8 cellular contexts compared by ENCODE assay signal in the genomic region with DNA sequence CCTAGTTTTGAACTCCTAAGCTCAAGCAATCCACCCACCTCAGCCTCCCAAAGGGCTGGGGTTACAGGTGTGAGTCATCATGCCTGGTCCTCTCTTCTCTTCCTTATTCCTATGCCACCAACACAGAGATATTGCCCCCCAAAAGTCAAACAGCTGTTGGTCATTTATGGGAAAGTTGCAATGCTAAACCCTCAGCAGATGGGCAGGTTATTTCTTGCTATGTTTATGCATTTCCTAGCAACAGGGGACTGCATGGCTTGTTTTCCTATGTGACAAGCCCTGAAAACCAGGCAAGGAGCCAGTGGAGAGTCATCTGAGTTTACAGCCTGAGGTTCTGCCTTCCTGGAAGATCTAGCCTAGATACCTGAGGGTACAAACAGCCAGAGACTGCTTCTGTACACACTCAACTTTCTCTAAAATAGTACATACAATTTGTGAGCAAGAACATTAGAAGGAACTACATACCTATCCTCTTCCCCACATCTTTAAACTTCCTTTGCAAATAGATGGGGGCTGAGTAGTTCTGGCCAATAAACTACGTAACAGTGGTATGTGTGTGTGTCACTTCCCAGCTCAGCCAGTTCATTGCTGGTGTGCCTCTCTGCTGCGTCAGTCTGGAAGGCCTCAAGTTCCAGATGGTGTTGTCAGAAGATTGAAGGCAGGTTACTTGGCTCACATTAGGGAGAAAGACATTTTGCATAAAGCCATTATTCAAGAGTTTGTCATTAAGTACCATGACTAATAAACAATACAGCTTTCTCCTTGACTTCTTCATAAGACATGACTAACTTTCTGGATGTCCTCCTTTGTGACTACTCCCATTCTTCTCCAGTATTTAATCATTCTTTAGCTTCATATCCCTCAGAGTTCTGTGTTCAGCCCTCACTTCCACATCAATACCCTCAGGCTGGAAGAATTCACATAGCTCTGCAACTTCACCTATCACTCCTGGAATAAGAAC.
DNase-seq lines count a peak whose midpoint lies in the region; ATAC-seq and TF ChIP-seq lines count a peak whose summit lies in the region.

No MANE protein-coding gene starts in this region.

- no peak overlapping the region for H2AFZ ChIP-seq in OCI-LY7 (ENCODE audit: low read length)

- peak overlapping the region; percentile 92 for H3K27ac ChIP-seq in psoas muscle
- H3K27ac ChIP-seq in OCI-LY7 (ENCODE audit: low read depth, low read length, poor library complexity, severe bottlenecking) = no peak overlapping the region

- H4K20me1 ChIP-seq in OCI-LY7 (ENCODE audit: insufficient read depth, low read length) = no peaks in the 10 kb centered on the region

- H3K9me3 ChIP-seq in psoas muscle (no peaks in the 10 kb centered on the region), OCI-LY7 (ENCODE audit: low read length) (no peaks in the 10 kb centered on the region)

- peak; percentile 85 to 91 (median 88) for ATAC-seq in psoas muscle
- no peak for ATAC-seq in GM18907 (IDR thresholded peaks at IDR 0.05; ENCODE audit: unreplicated experiment)

- H3K4me1 ChIP-seq in psoas muscle (peaks cover 67% of the 10 kb centered on the region), OCI-LY7 (ENCODE audit: insufficient read depth, low read length, poor library complexity, severe bottlenecking) (no peaks in the 10 kb centered on the region)

- intact Hi-C loops in psoas muscle (cut with DNase I) = loop anchor here (2.0 to 5.0 kb wide), 3 partner anchors 39 to 65 kb away; partner anchors contain the start of gene CSNK1A1 (in 1 of the 2)
- intact Hi-C loops in OCI-LY7 (cut with micrococcal nuclease; ENCODE audit: unreplicated experiment) = no loop called here

- H3K9me2 ChIP-seq in OCI-LY7 (ENCODE audit: insufficient read depth, low read length) = no peaks in the 10 kb centered on the region

- no peak overlapping the region for H3K4me2 ChIP-seq in OCI-LY7 (ENCODE audit: low read length)

- no peak for TF ChIP-seq CTCF in psoas muscle (IDR thresholded peaks at IDR 0.05)
- TF ChIP-seq CTCF in OCI-LY7 (conservative IDR thresholded peaks at IDR 0.05; ENCODE audit: low read length) = no peak

- 0 to 5% (median 5%) methylated on average over 2 of the region's 2 CpGs for WGBS in psoas muscle, 3 donors

- no peaks in the 10 kb centered on the region for H3K79me2 ChIP-seq in OCI-LY7 (ENCODE audit: insufficient read depth, low read depth, low read length)

- no TSS peak for BruUV-seq in OCI-LY7 (replicated peaks; lab: Mats Ljungman, UMichigan)

- H3K36me3 ChIP-seq in psoas muscle (ENCODE audit: insufficient read depth in 1 of 2, low read depth in 1 of 2) = no peaks in the 10 kb centered on the region
- no peaks in the 10 kb centered on the region for H3K36me3 ChIP-seq in OCI-LY7 (ENCODE audit: insufficient read depth, low read length)

- CTCF ChIA-PET in OCI-LY7 (lab: Charles Lee; ENCODE audit: unreplicated experiment) = no interaction called here

- DNase-seq in H4 (ENCODE audit: low spot score) (peak; percentile 95), RPMI8226 (peak; percentile 16), fibroblast of peridontal ligament (ENCODE audit: extremely low read depth) (peak; percentile 98), psoas muscle (peak; percentile 74 to 82), OCI-LY7 (ENCODE audit: low spot score) (no peak), NCI-H2107 (lab: John Stamatoyannopoulos, UW) (no peak)
- no peak for DNase-seq in stimulated activated CD4-positive, alpha-beta T cell treated with anti-CD3 and anti-CD28 coated beads, Interleukin-2, amount 100 ng/mL, for 48 hours

- POLR2A ChIA-PET in OCI-LY7 (lab: Charles Lee) = interaction anchor here (1.0 to 1.5 kb wide), 3 partner anchors 10 to 532 kb away, joined by 3 read pairs; no protein-coding TSS in a partner anchor

- no peaks in the 10 kb centered on the region for H3K27me3 ChIP-seq in psoas muscle (ENCODE audit: insufficient read depth in 3 of 3, low read length in 2 of 3)

- H3K4me3 ChIP-seq in psoas muscle = no peak overlapping the region
- no peak overlapping the region for H3K4me3 ChIP-seq in OCI-LY7 (ENCODE audit: low read depth, low read length, poor library complexity, severe bottlenecking)

Comparison
In these comparisons a context has a peak if more than half of its experiments do, and no peak if none do; other contexts are left out.
1. DNase-seq: peak in H4 (single experiment), RPMI8226 (single experiment), fibroblast of peridontal ligament (single experiment) and psoas muscle (2 of 2); none in OCI-LY7 (single experiment), NCI-H2107 (single experiment) and stimulated activated CD4-positive, alpha-beta T cell treated with anti-CD3 and anti-CD28 coated beads, Interleukin-2, amount 100 ng/mL, for 48 hours (0 of 2).